In the genomic region with DNA sequence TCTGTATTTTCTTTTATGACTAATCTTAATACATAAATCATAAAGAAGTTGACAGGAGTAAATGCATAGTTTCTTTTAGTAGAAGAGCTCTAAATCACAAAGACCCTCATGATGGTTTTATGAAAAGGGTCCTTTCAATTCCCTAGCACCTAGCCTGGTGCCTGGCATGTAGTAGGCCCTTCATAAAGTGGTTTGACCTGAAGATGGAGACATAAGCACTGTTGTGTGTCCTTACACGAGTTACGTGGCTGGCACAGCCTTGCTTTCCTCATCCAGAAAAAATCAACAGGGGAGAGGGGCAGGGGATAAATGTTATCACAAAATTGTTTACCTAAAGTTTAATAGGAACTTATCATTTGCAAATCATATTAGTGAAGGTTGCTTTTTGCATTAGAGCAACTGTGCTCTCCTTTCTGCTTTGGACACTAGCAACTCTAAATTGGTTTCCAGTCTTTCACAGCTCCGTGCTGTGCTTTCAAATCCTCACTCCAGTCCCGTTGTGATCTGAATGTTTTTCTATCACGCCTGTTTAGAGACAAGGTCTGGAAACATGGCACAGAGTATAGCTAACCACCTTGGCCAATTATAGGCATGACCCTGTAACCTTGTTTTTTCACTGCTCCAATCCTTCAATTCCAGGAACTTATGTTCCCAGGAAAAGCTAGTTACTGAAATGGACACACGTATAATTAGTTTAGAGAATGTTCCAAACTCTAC, we compare ENCODE assay signal across 11 cellular contexts. TPM values are rescaled to one million over a fixed set of nuclear protein-coding genes. Genes with fewer than 3 reads are reported as not detected.
A peak's percentile ranks its signal among the peaks of the same experiment; 100 is the strongest.
DNase-seq lines count a peak whose midpoint lies in the region; ATAC-seq, FAIRE-seq and TF ChIP-seq lines count a peak whose summit lies in the region.
"Had no signal": no experiment of that assay in that cellular context is flagged by ENCODE, and none has a peak within 500 bp of the region (broad histone marks: within the 10 kb centered on the region; RNA-seq: fewer than 3 reads in every experiment).

No MANE protein-coding gene starts in this region.

- POLR2A ChIA-PET in RWPE1 (lab: Yijun Ruan, JAX; ENCODE audit: low non-redundant PET), result no interaction called here

- in situ Hi-C loops in gastrocnemius medialis (cut with MboI; ENCODE audit: low sequenced_read_pairs in 4 of 4), result loop anchor here in 3 of 4 donors (10.0 to 25.0 kb wide), 3 partner anchors 160 to 608 kb away; no protein-coding TSS in a partner anchor

- peak overlapping the region in 2 of 5 donors; percentile 3 to 52 for H3K27ac ChIP-seq in adrenal gland
- peak overlapping the region in 1 of 4 donors; percentile 1 for H3K27ac ChIP-seq in gastrocnemius medialis
- no peak overlapping the region for H3K27ac ChIP-seq in RWPE1
- H3K27ac ChIP-seq: suprapubic skin had no signal

- H3K4me3 ChIP-seq in adrenal gland, result peak overlapping the region in 1 of 4 donors; percentile 41
- peak overlapping the region in 3 of 4 donors; percentile 6 to 32 (median 21) for H3K4me3 ChIP-seq in gastrocnemius medialis
- H3K4me3 ChIP-seq: suprapubic skin had no signal

- DNase-seq in HTR-8/SVneo (ENCODE audit: insufficient read length, low spot score) (no peak), adrenal gland (peak; percentile 29 to 60 (median 38)), left ventricle myocardium superior (peak; percentile 34), gastrocnemius medialis (no peak), RWPE1 (ENCODE audit: low spot score) (no peak), NCI-H1092 (lab: John Stamatoyannopoulos, UW) (no peak), NCI-H526 (lab: John Stamatoyannopoulos, UW) (no peak)
- DNase-seq: activated T-cell treated with anti-CD3 and anti-CD28 coated beads, Interleukin-2, amount 50 U/mL, for 24 hours; NCI-H1694; stimulated activated CD4-positive, alpha-beta T cell treated with anti-CD3 and anti-CD28 coated beads, Interleukin-1b, Interleukin-23, amount 100 ng/mL, for 48 hours had no signal

- ATAC-seq in left ventricle myocardium superior (peak; percentile 89), gastrocnemius medialis (peak; percentile 74 to 80)

- CTCF ChIA-PET in RWPE1 (lab: Yijun Ruan, JAX), result interaction anchor here (0.6 to 1.8 kb wide), 7 partner anchors 9 to 1424 kb away, joined by 3 to 8 read pairs (median 3); no protein-coding TSS in a partner anchor

- intact Hi-C loops in adrenal gland (cut with DNase I) (loop anchor here (5.0 to 10.0 kb wide), 3 partner anchors 50 to 168 kb away; a partner anchor contains a TSS), left ventricle myocardium superior (cut with micrococcal nuclease) (loop anchor here (5.0 kb wide), 1 partner anchor 163 kb away; no protein-coding TSS in a partner anchor), gastrocnemius medialis (cut with DNase I; ENCODE audit: low total_unique reads) (loop anchor here (2.0 kb wide), 1 partner anchor 164 kb away; no protein-coding TSS in a partner anchor)

- no peak for TF ChIP-seq POLR2A in adrenal gland (IDR thresholded peaks at IDR 0.05)
- no peak for TF ChIP-seq POLR2A in gastrocnemius medialis (IDR thresholded peaks at IDR 0.05)

- H3K9me3 ChIP-seq in adrenal gland (replicated peaks in 1 of 3) (no peaks in the 10 kb centered on the region), gastrocnemius medialis (no peaks in the 10 kb centered on the region)
- H3K9me3 ChIP-seq: suprapubic skin had no signal

- TF ChIP-seq CTCF in adrenal gland (IDR thresholded peaks at IDR 0.05) (peak in 5 of 6 experiments; percentile 23 to 50 (median 43)), gastrocnemius medialis (IDR thresholded peaks at IDR 0.05 in 4 of 5, conservative IDR thresholded peaks at IDR 0.05 in 1 of 5) (peak in 1 of 5 experiments; percentile 15), RWPE1 (conservative IDR thresholded peaks at IDR 0.05; ENCODE audit: low read depth) (no peak)

- WGBS in adrenal gland, 4 donors, result 25 to 35% (median 29%) methylated on average over 6 of the region's 6 CpGs

- H3K4me1 ChIP-seq in adrenal gland (replicated peaks in 1 of 2), result peaks cover 0 to 7% of the 10 kb centered on the region in 2 donors
- peaks cover 5 to 10% of the 10 kb centered on the region in 2 donors for H3K4me1 ChIP-seq in gastrocnemius medialis

- H3K27me3 ChIP-seq in adrenal gland, result no peaks in the 10 kb centered on the region
- H3K27me3 ChIP-seq in gastrocnemius medialis, result no peaks in the 10 kb centered on the region
- H3K27me3 ChIP-seq: suprapubic skin had no signal

- H3K36me3 ChIP-seq in adrenal gland (replicated peaks in 1 of 2) (no peaks in the 10 kb centered on the region), gastrocnemius medialis (no peaks in the 10 kb centered on the region)
- H3K36me3 ChIP-seq: suprapubic skin had no signal

- FAIRE-seq in HTR-8/SVneo (lab: Jason Lieb, UNC), result peak; percentile 49

RNA-seq across cellular contexts. Expression of a gene that starts 55.7 kb away (rescaled TPM):
- total RNA-seq in adrenal gland (10 to 100 TPM; 19.4 to 57.5 (median 42.8) TPM), left ventricle myocardium superior (20.5 TPM), gastrocnemius medialis (1 to 10 TPM; 1.7 to 5.5 (median 3.2) TPM)
- 10 to 100 TPM; 12.1 to 27.6 (median 12.3) TPM for polyA plus RNA-seq in adrenal gland

Comparison
In these comparisons a context has a peak if more than half of its experiments do, and no peak if none do; other contexts are left out.
1. DNase-seq: peak in adrenal gland (7 of 7) and left ventricle myocardium superior (single experiment); none in HTR-8/SVneo (single experiment), gastrocnemius medialis (0 of 2), RWPE1 (single experiment), NCI-H1092 (single experiment) and NCI-H526 (0 of 2).